ENCODE assay signal across 12 cellular contexts in genomic region chr5:41921874-41922273, GRCh38. TPM values are rescaled to one million over a fixed set of nuclear protein-coding genes. Genes with fewer than 3 reads are reported as not detected.
DNase-seq lines count a peak whose midpoint lies in the region; ATAC-seq, FAIRE-seq and TF ChIP-seq lines count a peak whose summit lies in the region.
"Had no signal": no experiment of that assay in that cellular context is flagged by ENCODE, and none has a peak within 500 bp of the region (broad histone marks: within the 10 kb centered on the region; RNA-seq: fewer than 3 reads in every experiment).

No MANE protein-coding gene starts in this region.

- FAIRE-seq in GM19239 (lab: Jason Lieb, UNC): no peak

- TF ChIP-seq CTCF in AG10803 (conservative IDR thresholded peaks at IDR 0.05; ENCODE audit: low read length) (no peak), astrocyte of the cerebellum (IDR thresholded peaks at IDR 0.05; ENCODE audit: low read depth, low read length, missing control alignments) (no peak)

- no peak overlapping the region for H3K4me3 ChIP-seq in AG10803 (ENCODE audit: low read length)
- H3K4me3 ChIP-seq in astrocyte of the cerebellum (ENCODE audit: low read depth, low read length): no peak overlapping the region
- H3K4me3 ChIP-seq: dorsolateral prefrontal cortex, gastroesophageal sphincter, HAP-1 had no signal

- in situ Hi-C loops in astrocyte of the cerebellum (cut with HindIII; ENCODE audit: low sequenced_read_pairs): no loop called here

- no peak for ATAC-seq in GM18907 (IDR thresholded peaks at IDR 0.05; ENCODE audit: unreplicated experiment)
- ATAC-seq in HG03175 (IDR thresholded peaks at IDR 0.05; ENCODE audit: unreplicated experiment): no peak
- ATAC-seq in GM18870 (IDR thresholded peaks at IDR 0.05; ENCODE audit: unreplicated experiment): no peak
- ATAC-seq: gastroesophageal sphincter had no signal

- DNase-seq in AG10803 (ENCODE audit: low read depth) (peak; percentile 12), LHCN-M2 (ENCODE audit: low read depth) (peak; percentile 8), astrocyte of the cerebellum (ENCODE audit: low read depth) (peak; percentile 28), glomerular endothelial cell (ENCODE audit: extremely low read depth, low read depth, low spot score) (peak; percentile 60), GM19239 (ENCODE audit: insufficient read length, low spot score) (no peak)
- DNase-seq: Caco-2, dorsolateral prefrontal cortex had no signal

RNA-seq across cellular contexts. Expression of gene FBXO4, which starts 3.2 kb away (rescaled TPM):
- 13.2 and 23.1 TPM in 2 replicates for total RNA-seq in LHCN-M2 (2014; rRNA removed)
- 7.4 TPM for polyA plus RNA-seq in LHCN-M2 (2012)
- total RNA-seq in glomerular endothelial cell: 6.2 and 8.3 TPM in 2 replicates

RNA-seq across cellular contexts. Expression of gene RIMOC1, which starts 17.7 kb away (rescaled TPM):
- total RNA-seq in LHCN-M2 (2014; rRNA removed) (15.2 and 21.8 TPM in 2 replicates), glomerular endothelial cell (14.8 and 20.9 TPM in 2 replicates)
- polyA plus RNA-seq in LHCN-M2 (2012): 8.3 TPM

RNA-seq across cellular contexts. Expression of gene OXCT1, which starts 51.6 kb away (rescaled TPM):
- total RNA-seq in LHCN-M2 (2014; rRNA removed): 38.7 and 39.9 TPM in 2 replicates
- 26.3 TPM for polyA plus RNA-seq in LHCN-M2 (2012)
- 9.0 and 14.1 TPM in 2 replicates for total RNA-seq in glomerular endothelial cell
